16 cellular contexts compared by ENCODE assay signal in genomic region chr2:47429795-47430194, GRCh38.
DNase-seq lines count a peak whose midpoint lies in the region; TF ChIP-seq lines count a peak whose summit lies in the region.
"Had no signal": no experiment of that assay in that cellular context is flagged by ENCODE, and none has a peak within 500 bp of the region (broad histone marks: within the 10 kb centered on the region; RNA-seq: fewer than 3 reads in every experiment).

No MANE protein-coding gene starts in this region.

- TF ChIP-seq CTCF in RWPE1 (conservative IDR thresholded peaks at IDR 0.05; ENCODE audit: low read depth) = no peak

- POLR2A ChIA-PET in RWPE1 (lab: Yijun Ruan, JAX; ENCODE audit: low non-redundant PET) = no interaction called here

- H3K4me3 ChIP-seq in skeletal muscle cell (ENCODE audit: low read depth, low read length) = no peak overlapping the region
- H3K4me3 ChIP-seq: cardiac muscle cell, mucosa of descending colon, smooth muscle cell had no signal

- DNase-seq in GM03348 (ENCODE audit: low spot score) = peak; percentile 31
- no peak for DNase-seq in RWPE1 (ENCODE audit: low spot score)
- DNase-seq in epithelial cell of prostate (ENCODE audit: low read depth, low spot score) = peak; percentile 20
- peak; percentile 23 for DNase-seq in skeletal muscle cell (ENCODE audit: low read depth)
- DNase-seq in DMS114 treated with DMSO at 0.1 percent for 48 hours (lab: John Stamatoyannopoulos, UW; ENCODE audit: unreplicated experiment) = no peak
- no peak for DNase-seq in effector CD8-positive, alpha-beta T cell (lab: John Stamatoyannopoulos, UW)
- no peak for DNase-seq in DMS153 treated with DMSO at 0.1 percent for 48 hours (lab: John Stamatoyannopoulos, UW; ENCODE audit: unreplicated experiment)
- DNase-seq: activated gamma-delta T cell; CD4-positive, CD25-positive, alpha-beta regulatory T cell; head of caudate nucleus; mucosa of descending colon; NCI-H1694; NCI-H510A; stimulated activated naive CD4-positive, alpha-beta T cell had no signal

- CTCF ChIA-PET in RWPE1 (lab: Yijun Ruan, JAX) = interaction anchor here (0.5 kb wide), 1 partner anchor 736 kb away, joined by 5 read pairs; no protein-coding TSS in a partner anchor

- H3K27ac ChIP-seq in RWPE1 = peak overlapping the region; percentile 28; the same call in 1 of the 2 replicates
- H3K27ac ChIP-seq in epithelial cell of prostate = no peak overlapping the region
- H3K27ac ChIP-seq: cardiac muscle cell had no signal

Comparison
In these comparisons a context has a peak if more than half of its experiments do, and no peak if none do; other contexts are left out.
1. DNase-seq: peak in GM03348 (single experiment), epithelial cell of prostate (single experiment) and skeletal muscle cell (single experiment); none in RWPE1 (single experiment), DMS114 treated with DMSO at 0.1 percent for 48 hours (single experiment), effector CD8-positive, alpha-beta T cell (single experiment) and DMS153 treated with DMSO at 0.1 percent for 48 hours (single experiment).